In the genomic region with DNA sequence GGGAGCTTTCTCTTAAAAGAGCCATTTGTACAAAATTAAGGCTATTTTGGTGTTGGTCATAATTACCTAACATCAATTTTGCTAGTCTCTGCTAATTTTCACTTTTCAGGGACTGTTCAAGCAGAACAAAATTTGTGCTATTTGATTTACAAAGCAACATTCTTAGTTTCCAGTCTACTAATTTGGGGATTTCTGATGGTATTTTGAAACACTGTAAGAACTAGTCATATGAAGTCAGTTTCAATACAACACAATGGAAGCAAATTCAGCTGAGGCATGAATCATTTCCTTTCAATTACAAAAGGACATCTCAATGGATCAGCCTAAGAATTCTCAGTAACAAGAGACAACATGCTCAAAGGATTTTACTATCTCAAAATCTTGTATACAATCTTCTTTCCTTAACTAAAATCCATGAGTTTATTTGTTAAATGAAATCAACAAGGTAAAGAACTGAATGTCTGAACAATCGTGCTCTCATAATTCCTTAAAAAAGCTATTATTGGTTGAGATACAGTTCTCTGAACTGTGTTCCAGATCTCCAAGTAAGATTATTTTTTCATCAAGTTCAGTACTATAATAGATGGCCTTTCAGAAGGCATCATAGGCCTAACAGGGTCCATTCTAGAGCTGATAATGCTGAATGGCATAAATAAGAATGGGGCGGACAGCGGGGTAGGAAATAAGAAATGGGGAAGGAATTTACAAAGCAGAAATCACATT, we compare ENCODE assay signal across 1 cellular context.
TF ChIP-seq lines count a peak whose summit lies in the region.

No MANE protein-coding gene starts in this region.

TF ChIP-seq in GM12878, 131 proteins besides CTCF, POLR2A, EP300 and RAD21 (continued from another document and continues in another):
- TF ChIP-seq MTA3 (IDR thresholded peaks at IDR 0.05; ENCODE audit: borderline replicate concordance, low read length) = no peak
- no peak for TF ChIP-seq ATF3 (IDR thresholded peaks at IDR 0.05; ENCODE audit: borderline replicate concordance, extremely low read depth, low read depth, low read length)
- TF ChIP-seq IKZF1 (conservative IDR thresholded peaks at IDR 0.05) = peak; percentile 41
- no peak for TF ChIP-seq POLR2AphosphoS2 (IDR thresholded peaks at IDR 0.05; ENCODE audit: low read depth, low read length)
- TF ChIP-seq RCOR1 (conservative IDR thresholded peaks at IDR 0.05; ENCODE audit: low read depth, low read length) = no peak
- peak; percentile 28; the same call in 1 of the 2 replicates for TF ChIP-seq BCL11A (IDR thresholded peaks at IDR 0.05; ENCODE audit: low read depth, low read length)
- TF ChIP-seq SREBF1 (IDR thresholded peaks at IDR 0.05; ENCODE audit: low read length) = no peak
- TF ChIP-seq SMAD1 (IDR thresholded peaks at IDR 0.05; ENCODE audit: low read depth, partially characterized antibody) = no peak
- TF ChIP-seq JUND (IDR thresholded peaks at IDR 0.05; ENCODE audit: low read depth, low read length) = 0 out of 2 replicates have a peak, but pooled peaks have one; percentile 35
- TF ChIP-seq FOS (IDR thresholded peaks at IDR 0.05; ENCODE audit: borderline replicate concordance, extremely low read depth, insufficient read length) = no peak
- TF ChIP-seq, protein P1, sequence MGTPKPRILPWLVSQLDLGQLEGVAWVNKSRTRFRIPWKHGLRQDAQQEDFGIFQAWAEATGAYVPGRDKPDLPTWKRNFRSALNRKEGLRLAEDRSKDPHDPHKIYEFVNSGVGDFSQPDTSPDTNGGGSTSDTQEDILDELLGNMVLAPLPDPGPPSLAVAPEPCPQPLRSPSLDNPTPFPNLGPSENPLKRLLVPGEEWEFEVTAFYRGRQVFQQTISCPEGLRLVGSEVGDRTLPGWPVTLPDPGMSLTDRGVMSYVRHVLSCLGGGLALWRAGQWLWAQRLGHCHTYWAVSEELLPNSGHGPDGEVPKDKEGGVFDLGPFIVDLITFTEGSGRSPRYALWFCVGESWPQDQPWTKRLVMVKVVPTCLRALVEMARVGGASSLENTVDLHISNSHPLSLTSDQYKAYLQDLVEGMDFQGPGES (IDR thresholded peaks at IDR 0.05) = no peak
- TF ChIP-seq MEF2A (IDR thresholded peaks at IDR 0.05; ENCODE audit: insufficient read depth, low read depth, low read length) = 0 out of 2 replicates have a peak, but pooled peaks have one; percentile 59
- TF ChIP-seq FOXM1 (IDR thresholded peaks at IDR 0.05; ENCODE audit: low read depth, low read length) = peak; percentile 79; the same call in 1 of the 2 replicates
- no peak for TF ChIP-seq POU2F2 (IDR thresholded peaks at IDR 0.05; ENCODE audit: borderline replicate concordance, low read depth, low read length)
- TF ChIP-seq ZBTB40 (IDR thresholded peaks at IDR 0.05; ENCODE audit: borderline replicate concordance) = no peak
- no peak for TF ChIP-seq CEBPB (IDR thresholded peaks at IDR 0.05; ENCODE audit: borderline replicate concordance in 1 of 2, low read depth in 2 of 2, low read length in 2 of 2)
- TF ChIP-seq SKIL (IDR thresholded peaks at IDR 0.05; ENCODE audit: low read depth, poor library complexity, severe bottlenecking) = peak; percentile 74
- no peak for TF ChIP-seq TARDBP (IDR thresholded peaks at IDR 0.05; ENCODE audit: borderline replicate concordance)
- TF ChIP-seq PML (IDR thresholded peaks at IDR 0.05; ENCODE audit: low read length) = no peak
- no peak for TF ChIP-seq NBN (IDR thresholded peaks at IDR 0.05)
- no peak for TF ChIP-seq ZBTB33 (IDR thresholded peaks at IDR 0.05)
- TF ChIP-seq ZBTB11 (CRISPR knock-in tag; IDR thresholded peaks at IDR 0.05) = no peak
- TF ChIP-seq PAX5 (IDR thresholded peaks at IDR 0.05; ENCODE audit: borderline replicate concordance, low read depth, low read length) = peak; percentile 56; the same call in 1 of the 2 replicates
- TF ChIP-seq, protein P2, sequence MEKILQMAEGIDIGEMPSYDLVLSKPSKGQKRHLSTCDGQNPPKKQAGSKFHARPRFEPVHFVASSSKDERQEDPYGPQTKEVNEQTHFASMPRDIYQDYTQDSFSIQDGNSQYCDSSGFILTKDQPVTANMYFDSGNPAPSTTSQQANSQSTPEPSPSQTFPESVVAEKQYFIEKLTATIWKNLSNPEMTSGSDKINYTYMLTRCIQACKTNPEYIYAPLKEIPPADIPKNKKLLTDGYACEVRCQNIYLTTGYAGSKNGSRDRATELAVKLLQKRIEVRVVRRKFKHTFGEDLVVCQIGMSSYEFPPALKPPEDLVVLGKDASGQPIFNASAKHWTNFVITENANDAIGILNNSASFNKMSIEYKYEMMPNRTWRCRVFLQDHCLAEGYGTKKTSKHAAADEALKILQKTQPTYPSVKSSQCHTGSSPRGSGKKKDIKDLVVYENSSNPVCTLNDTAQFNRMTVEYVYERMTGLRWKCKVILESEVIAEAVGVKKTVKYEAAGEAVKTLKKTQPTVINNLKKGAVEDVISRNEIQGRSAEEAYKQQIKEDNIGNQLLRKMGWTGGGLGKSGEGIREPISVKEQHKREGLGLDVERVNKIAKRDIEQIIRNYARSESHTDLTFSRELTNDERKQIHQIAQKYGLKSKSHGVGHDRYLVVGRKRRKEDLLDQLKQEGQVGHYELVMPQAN (conservative IDR thresholded peaks at IDR 0.05) = no peak
- TF ChIP-seq KAT2A (conservative IDR thresholded peaks at IDR 0.05; ENCODE audit: control insufficient read depth, low read depth, low read length) = no peak
- TF ChIP-seq ZZZ3 (IDR thresholded peaks at IDR 0.05; ENCODE audit: control insufficient read depth, insufficient read length, low read depth) = no peak
- TF ChIP-seq SUPT20H (IDR thresholded peaks at IDR 0.05; ENCODE audit: borderline replicate concordance, control insufficient read depth, low read depth, low read length) = no peak
- TF ChIP-seq RBBP5 (conservative IDR thresholded peaks at IDR 0.05) = no peak
- TF ChIP-seq CREM (IDR thresholded peaks at IDR 0.05; ENCODE audit: low read depth) = no peak; the same call in 1 of the 2 replicates
- TF ChIP-seq SIX5 (IDR thresholded peaks at IDR 0.05; ENCODE audit: low read depth, low read length, severe bottlenecking) = no peak
- TF ChIP-seq, protein P3, sequence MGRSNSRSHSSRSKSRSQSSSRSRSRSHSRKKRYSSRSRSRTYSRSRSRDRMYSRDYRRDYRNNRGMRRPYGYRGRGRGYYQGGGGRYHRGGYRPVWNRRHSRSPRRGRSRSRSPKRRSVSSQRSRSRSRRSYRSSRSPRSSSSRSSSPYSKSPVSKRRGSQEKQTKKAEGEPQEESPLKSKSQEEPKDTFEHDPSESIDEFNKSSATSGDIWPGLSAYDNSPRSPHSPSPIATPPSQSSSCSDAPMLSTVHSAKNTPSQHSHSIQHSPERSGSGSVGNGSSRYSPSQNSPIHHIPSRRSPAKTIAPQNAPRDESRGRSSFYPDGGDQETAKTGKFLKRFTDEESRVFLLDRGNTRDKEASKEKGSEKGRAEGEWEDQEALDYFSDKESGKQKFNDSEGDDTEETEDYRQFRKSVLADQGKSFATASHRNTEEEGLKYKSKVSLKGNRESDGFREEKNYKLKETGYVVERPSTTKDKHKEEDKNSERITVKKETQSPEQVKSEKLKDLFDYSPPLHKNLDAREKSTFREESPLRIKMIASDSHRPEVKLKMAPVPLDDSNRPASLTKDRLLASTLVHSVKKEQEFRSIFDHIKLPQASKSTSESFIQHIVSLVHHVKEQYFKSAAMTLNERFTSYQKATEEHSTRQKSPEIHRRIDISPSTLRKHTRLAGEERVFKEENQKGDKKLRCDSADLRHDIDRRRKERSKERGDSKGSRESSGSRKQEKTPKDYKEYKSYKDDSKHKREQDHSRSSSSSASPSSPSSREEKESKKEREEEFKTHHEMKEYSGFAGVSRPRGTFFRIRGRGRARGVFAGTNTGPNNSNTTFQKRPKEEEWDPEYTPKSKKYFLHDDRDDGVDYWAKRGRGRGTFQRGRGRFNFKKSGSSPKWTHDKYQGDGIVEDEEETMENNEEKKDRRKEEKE (IDR thresholded peaks at IDR 0.05) = no peak
